ENCODE assay signal across 10 cellular contexts in the genomic region with DNA sequence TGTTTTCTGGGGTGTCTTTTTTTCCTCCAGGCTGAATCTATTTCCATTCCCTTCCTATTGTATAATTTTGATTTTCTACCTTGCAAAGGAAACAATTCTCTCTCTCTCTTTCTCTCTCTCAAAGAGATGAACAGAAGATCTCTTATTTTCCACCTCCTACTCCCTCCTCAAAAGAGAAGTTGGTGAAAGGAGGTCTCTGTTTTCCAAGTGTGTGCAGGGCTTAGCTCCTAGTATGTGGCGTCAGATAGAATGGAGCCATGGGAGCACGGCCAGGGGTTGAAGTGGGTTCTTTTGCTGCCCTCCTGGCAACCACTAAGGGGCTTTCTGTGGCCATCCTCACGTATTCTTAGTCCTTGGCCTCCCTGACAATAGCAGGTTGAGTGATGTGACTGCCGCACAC. TPM values are rescaled to one million over a fixed set of nuclear protein-coding genes. Genes with fewer than 3 reads are reported as not detected.
DNase-seq lines count a peak whose midpoint lies in the region; ATAC-seq and TF ChIP-seq lines count a peak whose summit lies in the region.
"Had no signal": no experiment of that assay in that cellular context is flagged by ENCODE, and none has a peak within 500 bp of the region (broad histone marks: within the 10 kb centered on the region; RNA-seq: fewer than 3 reads in every experiment).

No MANE protein-coding gene starts in this region.

- H3K27me3 ChIP-seq in ectodermal cell (ENCODE audit: control insufficient read depth, insufficient read depth, low read length, poor library complexity, severe bottlenecking): no peaks in the 10 kb centered on the region
- no peaks in the 10 kb centered on the region for H3K27me3 ChIP-seq in SJCRH30

- H3K27ac ChIP-seq in ectodermal cell (ENCODE audit: insufficient read depth, low read depth, low read length, poor library complexity, severe bottlenecking): no peak overlapping the region
- H3K27ac ChIP-seq in SJCRH30: no peak overlapping the region

- peak overlapping the region; percentile 91 to 98 (median 96) for H3K27ac Mint-ChIP-seq in CD14-positive monocyte
- peak overlapping the region; percentile 36 for H3K27ac Mint-ChIP-seq in nephron progenitor cell

- no peak for TF ChIP-seq CTCF in CD14-positive monocyte (IDR thresholded peaks at IDR 0.05)
- TF ChIP-seq CTCF in nephron progenitor cell (IDR thresholded peaks at IDR 0.05): no peak

- WGBS in ectodermal cell, 2 experiments: 61 to 68% methylated on average over 4 of the region's 4 CpGs

- H3K36me3 Mint-ChIP-seq in CD14-positive monocyte (peaks cover 11 to 15% of the 10 kb centered on the region in 2 donors), nephron progenitor cell (ENCODE audit: low read depth) (no peaks in the 10 kb centered on the region)

- intact Hi-C loops in CD14-positive monocyte (cut with micrococcal nuclease): no loop called here

- H3K27me3 Mint-ChIP-seq in CD14-positive monocyte (ENCODE audit: low read depth in 3 of 3): peaks cover 0 to 1% (median 1%) of the 10 kb centered on the region in 3 donors
- peaks cover 7% of the 10 kb centered on the region for H3K27me3 Mint-ChIP-seq in nephron progenitor cell (ENCODE audit: low read depth, poor library complexity)

- H3K9me3 ChIP-seq in ectodermal cell (ENCODE audit: control insufficient read depth, low read length) (no peaks in the 10 kb centered on the region), SJCRH30 (replicated peaks) (no peaks in the 10 kb centered on the region)

- peak overlapping the region; percentile 82 for H3K4me3 ChIP-seq in Jurkat, Clone E6-1 (ENCODE audit: low read length)
- H3K4me3 ChIP-seq in ectodermal cell (ENCODE audit: insufficient read depth, low read depth, low read length) (peak overlapping the region; percentile 26), SJCRH30 (no peak overlapping the region)

- H3K4me1 Mint-ChIP-seq in CD14-positive monocyte: peaks cover 40% of the 10 kb centered on the region
- H3K4me1 Mint-ChIP-seq in nephron progenitor cell: peaks cover 32% of the 10 kb centered on the region

- ATAC-seq in GM19035 (IDR thresholded peaks at IDR 0.05; ENCODE audit: unreplicated experiment): no peak

- H3K4me3 Mint-ChIP-seq in CD14-positive monocyte: peak overlapping the region; percentile 94 to 98
- peak overlapping the region; percentile 68 for H3K4me3 Mint-ChIP-seq in nephron progenitor cell

- H3K9me3 Mint-ChIP-seq in CD14-positive monocyte: peaks cover 0 to 4% (median 0%) of the 10 kb centered on the region in 7 donors
- H3K9me3 Mint-ChIP-seq in nephron progenitor cell: no peaks in the 10 kb centered on the region

- H3K4me1 ChIP-seq in ectodermal cell (ENCODE audit: control insufficient read depth, insufficient read depth, low read length) (peaks cover 6% of the 10 kb centered on the region), SJCRH30 (no peaks in the 10 kb centered on the region)

- H3K36me3 ChIP-seq in ectodermal cell (ENCODE audit: control insufficient read depth, insufficient read depth, low read length) (no peaks in the 10 kb centered on the region), SJCRH30 (no peaks in the 10 kb centered on the region)

- DNase-seq in CD14-positive monocyte (ENCODE audit: low spot score) (no peak), nephron progenitor cell (no peak), OCI-M2 (lab: John Stamatoyannopoulos, UW; ENCODE audit: unreplicated experiment) (no peak), SJCRH30 (no peak), GDM1 (lab: John Stamatoyannopoulos, UW) (no peak)
- DNase-seq in Jurkat, Clone E6-1 (ENCODE audit: low read depth, low spot score): no peak

RNA-seq across cellular contexts. Expression of gene TRIM34, which starts 0.5 kb away (rescaled TPM):
- polyA plus RNA-seq in CD14-positive monocyte: 10 to 100 TPM; 21.9 to 23.5 TPM
- polyA plus RNA-seq in Jurkat, Clone E6-1 (2012; ENCODE audit: insufficient read depth, insufficient read length): 19.3 TPM
- polyA plus RNA-seq in ectodermal cell (2013, experiment 1 of 4): 2.5 TPM
- 2.5 TPM for polyA plus RNA-seq in ectodermal cell (2013, experiment 2 of 4)
- polyA plus RNA-seq in ectodermal cell (2013, experiment 3 of 4): 2.7 TPM
- polyA plus RNA-seq in ectodermal cell (2013, experiment 4 of 4): 2.9 TPM
- total RNA-seq in SJCRH30 (2014; rRNA removed; shearing (Covaris generic)): not detected in 2 replicates

RNA-seq across cellular contexts. Expression of gene TRIM6, which starts 28.8 kb away (rescaled TPM):
- under 1 TPM; 0.15 to 0.44 TPM for polyA plus RNA-seq in CD14-positive monocyte
- not detected for polyA plus RNA-seq in Jurkat, Clone E6-1 (2012; ENCODE audit: insufficient read depth, insufficient read length)
- 5.8 TPM for polyA plus RNA-seq in ectodermal cell (2013, experiment 1 of 4)
- 7.0 TPM for polyA plus RNA-seq in ectodermal cell (2013, experiment 2 of 4)
- polyA plus RNA-seq in ectodermal cell (2013, experiment 3 of 4): 4.7 TPM
- 5.1 TPM for polyA plus RNA-seq in ectodermal cell (2013, experiment 4 of 4)
- total RNA-seq in SJCRH30 (2014; rRNA removed; shearing (Covaris generic)): not detected in 2 replicates

RNA-seq across cellular contexts. Expression of gene OR52B6, which starts 44.6 kb away (rescaled TPM):
- polyA plus RNA-seq in CD14-positive monocyte: not detected
- not detected for polyA plus RNA-seq in Jurkat, Clone E6-1 (2012; ENCODE audit: insufficient read depth, insufficient read length)
- polyA plus RNA-seq in ectodermal cell (2013, experiment 1 of 4): not detected
- polyA plus RNA-seq in ectodermal cell (2013, experiment 2 of 4): not detected
- not detected for polyA plus RNA-seq in ectodermal cell (2013, experiment 3 of 4)
- not detected for polyA plus RNA-seq in ectodermal cell (2013, experiment 4 of 4)
- total RNA-seq in SJCRH30 (2014; rRNA removed; shearing (Covaris generic)): not detected in 2 replicates
- total RNA-seq: left cardiac atrium, RPMI7951 had no signal

RNA-seq across cellular contexts. Expression of gene TRIM5, which starts 59.6 kb away (rescaled TPM):
- 10 to 100 TPM in 1 of 2 donors, 1 to 10 TPM in 1; 9.4 to 10.6 TPM for polyA plus RNA-seq in CD14-positive monocyte
- polyA plus RNA-seq in Jurkat, Clone E6-1 (2012; ENCODE audit: insufficient read depth, insufficient read length): 2.9 TPM
- 32.0 TPM for polyA plus RNA-seq in ectodermal cell (2013, experiment 1 of 4)
- polyA plus RNA-seq in ectodermal cell (2013, experiment 2 of 4): 32.5 TPM
- 22.4 TPM for polyA plus RNA-seq in ectodermal cell (2013, experiment 3 of 4)
- polyA plus RNA-seq in ectodermal cell (2013, experiment 4 of 4): 24.3 TPM
- 10.2 and 10.5 TPM in 2 replicates for total RNA-seq in SJCRH30 (2014; rRNA removed; shearing (Covaris generic))
